1 cellular context compared by ENCODE assay signal in the genomic region with DNA sequence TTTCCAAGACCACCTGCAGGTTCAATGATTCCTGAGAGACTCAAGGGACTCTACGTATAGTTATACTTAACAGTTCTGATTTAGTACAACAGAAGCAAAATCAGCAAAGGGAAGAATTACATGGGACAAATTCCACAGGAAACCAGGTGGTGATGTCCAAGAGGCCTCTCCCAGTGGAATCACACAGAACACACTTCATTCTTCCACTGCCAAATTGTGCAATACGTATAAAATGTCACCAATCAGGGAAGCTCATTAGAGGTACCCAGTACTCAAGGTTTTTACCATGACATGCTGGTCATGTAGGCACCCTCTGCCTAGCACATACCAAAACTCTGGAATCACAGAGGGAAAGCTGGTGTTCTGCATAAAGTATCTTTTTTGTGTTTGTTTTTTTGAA.
TF ChIP-seq lines count a peak whose summit lies in the region.

No MANE protein-coding gene starts in this region.

TF ChIP-seq in IMR-90, 13 proteins besides CTCF, POLR2A, EP300 and RAD21:
- TF ChIP-seq MXI1 (IDR thresholded peaks at IDR 0.05; ENCODE audit: borderline replicate concordance, low read depth, low read length) = no peak
- no peak for TF ChIP-seq CHD1 (IDR thresholded peaks at IDR 0.05; ENCODE audit: low read depth, low read length)
- TF ChIP-seq NFE2L2 (IDR thresholded peaks at IDR 0.05; ENCODE audit: low read depth, low read length) = no peak
- peak; percentile 53 for TF ChIP-seq CEBPB (IDR thresholded peaks at IDR 0.05; ENCODE audit: low read depth, low read length)
